Comparison of ENCODE assay signal across 8 cellular contexts in the genomic region with DNA sequence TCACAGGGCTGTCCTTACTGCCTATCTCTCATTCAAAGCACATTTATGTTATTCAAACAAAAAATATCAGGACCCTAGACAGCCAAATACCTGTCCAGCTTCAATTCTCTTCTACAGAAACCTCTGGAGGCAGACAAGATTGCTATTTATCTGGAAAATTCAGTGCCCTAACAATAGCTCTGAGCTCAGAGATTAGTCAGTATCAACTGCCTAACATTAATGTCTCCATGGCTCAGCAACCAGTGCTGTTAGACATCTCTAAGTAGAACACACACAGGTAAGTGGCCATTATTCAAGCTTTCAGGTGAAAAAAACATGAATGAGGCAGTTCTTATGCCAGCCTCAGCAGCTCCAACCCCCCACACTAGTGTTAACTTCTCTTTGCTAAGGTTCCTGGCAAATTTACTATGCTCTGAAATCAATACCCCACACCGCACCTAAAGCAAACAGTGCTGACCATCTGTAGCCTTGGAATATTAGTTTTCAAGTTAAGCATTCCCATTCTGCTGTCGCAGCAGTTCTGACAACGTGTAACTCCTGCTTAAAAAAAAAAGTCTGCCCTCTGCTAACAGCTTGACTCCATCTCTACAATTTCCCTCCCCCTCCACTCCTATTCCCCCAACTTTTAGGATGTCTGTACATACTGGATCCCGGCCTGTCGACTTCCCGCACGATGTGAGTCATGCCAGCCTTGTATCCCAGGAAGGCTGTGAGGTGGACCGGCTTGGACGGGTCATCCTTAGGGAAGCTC. TPM values are rescaled to one million over a fixed set of nuclear protein-coding genes. Genes with fewer than 3 reads are reported as not detected.
DNase-seq lines count a peak whose midpoint lies in the region; ATAC-seq and TF ChIP-seq lines count a peak whose summit lies in the region.

No MANE protein-coding gene starts in this region.

- no peak for ATAC-seq in CD4-positive, CD25-positive, alpha-beta regulatory T cell (ENCODE audit: low read depth in 2 of 2)
- ATAC-seq in natural killer cell treated with Interleukin-12 subunit alpha and Interleukin-12 subunit beta and Interleukin-15 and Interleukin-18, amount 100 ng/mL, for 72 hours: no peak
- no peak for ATAC-seq in HG02970 (IDR thresholded peaks at IDR 0.05; ENCODE audit: low FRiP score, unreplicated experiment)

- peak overlapping the region; percentile 94 to 100 (median 100) for H3K4me3 Mint-ChIP-seq in CD4-positive, CD25-positive, alpha-beta regulatory T cell
- H3K4me3 Mint-ChIP-seq in natural killer cell treated with Interleukin-12 subunit alpha and Interleukin-12 subunit beta and Interleukin-15 and Interleukin-18, amount 100 ng/mL, for 72 hours: peak overlapping the region; percentile 99

- H3K27ac Mint-ChIP-seq in CD4-positive, CD25-positive, alpha-beta regulatory T cell: peak overlapping the region in 2 of 3 donors; percentile 99 to 100
- H3K27ac Mint-ChIP-seq in natural killer cell treated with Interleukin-12 subunit alpha and Interleukin-12 subunit beta and Interleukin-15 and Interleukin-18, amount 100 ng/mL, for 72 hours: peak overlapping the region; percentile 100

- no peaks in the 10 kb centered on the region for H3K9me3 Mint-ChIP-seq in CD4-positive, CD25-positive, alpha-beta regulatory T cell
- H3K9me3 Mint-ChIP-seq in natural killer cell treated with Interleukin-12 subunit alpha and Interleukin-12 subunit beta and Interleukin-15 and Interleukin-18, amount 100 ng/mL, for 72 hours: no peaks in the 10 kb centered on the region

- H3K4me3 ChIP-seq in CD4-positive, CD25-positive, alpha-beta regulatory T cell (ENCODE audit: low read depth, low read length): peak overlapping the region; percentile 83
- H3K4me3 ChIP-seq in Loucy (ENCODE audit: low read length, poor library complexity, severe bottlenecking): peak overlapping the region; percentile 99

- peak overlapping the region; percentile 92 for H3K4me2 ChIP-seq in Loucy (ENCODE audit: low read depth, low read length, poor library complexity, severe bottlenecking)

- H3K36me3 Mint-ChIP-seq in CD4-positive, CD25-positive, alpha-beta regulatory T cell: peaks cover 41% of the 10 kb centered on the region
- H3K36me3 Mint-ChIP-seq in natural killer cell treated with Interleukin-12 subunit alpha and Interleukin-12 subunit beta and Interleukin-15 and Interleukin-18, amount 100 ng/mL, for 72 hours: peaks cover 35% of the 10 kb centered on the region

- H4K20me1 ChIP-seq in Loucy (ENCODE audit: insufficient read depth, low read length, poor library complexity, severe bottlenecking): peaks cover 63% of the 10 kb centered on the region

- H3K79me2 ChIP-seq in Loucy (ENCODE audit: insufficient read depth, low read length): peaks cover 65% of the 10 kb centered on the region

- H2AFZ ChIP-seq in Loucy (ENCODE audit: low read length): no peak overlapping the region

- peak overlapping the region; percentile 88 for H3K27ac ChIP-seq in CD4-positive, CD25-positive, alpha-beta regulatory T cell (ENCODE audit: insufficient read depth, low read length, poor library complexity, severe bottlenecking)

- H3F3A ChIP-seq in Loucy (ENCODE audit: low read depth): no peaks in the 10 kb centered on the region; the same call in none of the 2 replicates

- H3K4me1 Mint-ChIP-seq in CD4-positive, CD25-positive, alpha-beta regulatory T cell: peaks cover 12 to 69% (median 38%) of the 10 kb centered on the region in 4 donors
- peaks cover 47 to 56% of the 10 kb centered on the region in 2 donors for H3K4me1 Mint-ChIP-seq in natural killer cell treated with Interleukin-12 subunit alpha and Interleukin-12 subunit beta and Interleukin-15 and Interleukin-18, amount 100 ng/mL, for 72 hours (ENCODE audit: low read depth in 2 of 2)

- H3K9me3 ChIP-seq in CD4-positive, CD25-positive, alpha-beta regulatory T cell (ENCODE audit: control insufficient read depth in 2 of 2, low read length in 2 of 2): no peaks in the 10 kb centered on the region
- no peaks in the 10 kb centered on the region for H3K9me3 ChIP-seq in Loucy (ENCODE audit: insufficient read depth, low read depth, low read length)

- H3K9ac ChIP-seq in Loucy (ENCODE audit: low read depth, low read length, poor library complexity, severe bottlenecking): peak overlapping the region; percentile 99

- H3K27me3 ChIP-seq in CD4-positive, CD25-positive, alpha-beta regulatory T cell (ENCODE audit: control insufficient read depth, insufficient read depth, low read length): no peaks in the 10 kb centered on the region
- peaks cover 11% of the 10 kb centered on the region for H3K27me3 ChIP-seq in Loucy (ENCODE audit: insufficient read depth, low read length, poor library complexity, severe bottlenecking)

- H3K27me3 Mint-ChIP-seq in CD4-positive, CD25-positive, alpha-beta regulatory T cell: peaks cover 9% of the 10 kb centered on the region
- no peaks in the 10 kb centered on the region for H3K27me3 Mint-ChIP-seq in natural killer cell treated with Interleukin-12 subunit alpha and Interleukin-12 subunit beta and Interleukin-15 and Interleukin-18, amount 100 ng/mL, for 72 hours

- H3K36me3 ChIP-seq in CD4-positive, CD25-positive, alpha-beta regulatory T cell (ENCODE audit: control insufficient read depth, insufficient read depth, low read length): peaks cover 53% of the 10 kb centered on the region
- H3K36me3 ChIP-seq in Loucy (ENCODE audit: insufficient read depth, low read length): peaks cover 53% of the 10 kb centered on the region

- DNase-seq in CD4-positive, CD25-positive, alpha-beta regulatory T cell: no peak
- DNase-seq in dermis blood vessel endothelial cell (peak; percentile 55), NOMO-1 (lab: John Stamatoyannopoulos, UW; ENCODE audit: unreplicated experiment in 2 of 2) (no peak), DMS79 treated with DMSO at 0.1 percent for 48 hours (lab: John Stamatoyannopoulos, UW) (no peak), islet precursor cell (no peak)
- no peak for DNase-seq in natural killer cell treated with Interleukin-12 subunit alpha and Interleukin-12 subunit beta and Interleukin-15 and Interleukin-18, amount 100 ng/mL, for 72 hours (ENCODE audit: low spot score)

- TF ChIP-seq CTCF in Loucy (conservative IDR thresholded peaks at IDR 0.05; ENCODE audit: low read length): no peak

- H3K9me2 ChIP-seq in Loucy (replicated peaks; ENCODE audit: low read depth, low read length): no peaks in the 10 kb centered on the region

- peaks cover 40% of the 10 kb centered on the region for H3K4me1 ChIP-seq in CD4-positive, CD25-positive, alpha-beta regulatory T cell (ENCODE audit: control insufficient read depth, insufficient read depth, low read length, poor library complexity, severe bottlenecking)
- peaks cover 46% of the 10 kb centered on the region for H3K4me1 ChIP-seq in Loucy (ENCODE audit: insufficient read depth, low read length, poor library complexity, severe bottlenecking)

RNA-seq across cellular contexts. Expression of gene RPL3, which starts 1.5 kb away (rescaled TPM):
- total RNA-seq in CD4-positive, CD25-positive, alpha-beta regulatory T cell: 2,127 TPM
- polyA plus RNA-seq in CD4-positive, CD25-positive, alpha-beta regulatory T cell: 1,000 to 10,000 TPM; 1,978 to 4,217 (median 3,375) TPM
- 2,901 and 3,143 TPM in 2 replicates for total RNA-seq in dermis blood vessel endothelial cell
- total RNA-seq in natural killer cell treated with Interleukin-12 subunit alpha and Interleukin-12 subunit beta and Interleukin-15 and Interleukin-18, amount 100 ng/mL, for 72 hours: 1,000 to 10,000 TPM; 1,242 to 2,090 TPM

RNA-seq across cellular contexts. Expression of gene SYNGR1, which starts 31.9 kb away (rescaled TPM):
- 1.1 TPM for total RNA-seq in CD4-positive, CD25-positive, alpha-beta regulatory T cell
- under 1 TPM; 0.22 to 0.95 (median 0.42) TPM for polyA plus RNA-seq in CD4-positive, CD25-positive, alpha-beta regulatory T cell
- 0.98 and 1.0 TPM in 2 replicates for total RNA-seq in dermis blood vessel endothelial cell
- 1 to 10 TPM; 1.1 to 2.0 TPM for total RNA-seq in natural killer cell treated with Interleukin-12 subunit alpha and Interleukin-12 subunit beta and Interleukin-15 and Interleukin-18, amount 100 ng/mL, for 72 hours
